ENCODE assay signal across 8 cellular contexts in the genomic region with DNA sequence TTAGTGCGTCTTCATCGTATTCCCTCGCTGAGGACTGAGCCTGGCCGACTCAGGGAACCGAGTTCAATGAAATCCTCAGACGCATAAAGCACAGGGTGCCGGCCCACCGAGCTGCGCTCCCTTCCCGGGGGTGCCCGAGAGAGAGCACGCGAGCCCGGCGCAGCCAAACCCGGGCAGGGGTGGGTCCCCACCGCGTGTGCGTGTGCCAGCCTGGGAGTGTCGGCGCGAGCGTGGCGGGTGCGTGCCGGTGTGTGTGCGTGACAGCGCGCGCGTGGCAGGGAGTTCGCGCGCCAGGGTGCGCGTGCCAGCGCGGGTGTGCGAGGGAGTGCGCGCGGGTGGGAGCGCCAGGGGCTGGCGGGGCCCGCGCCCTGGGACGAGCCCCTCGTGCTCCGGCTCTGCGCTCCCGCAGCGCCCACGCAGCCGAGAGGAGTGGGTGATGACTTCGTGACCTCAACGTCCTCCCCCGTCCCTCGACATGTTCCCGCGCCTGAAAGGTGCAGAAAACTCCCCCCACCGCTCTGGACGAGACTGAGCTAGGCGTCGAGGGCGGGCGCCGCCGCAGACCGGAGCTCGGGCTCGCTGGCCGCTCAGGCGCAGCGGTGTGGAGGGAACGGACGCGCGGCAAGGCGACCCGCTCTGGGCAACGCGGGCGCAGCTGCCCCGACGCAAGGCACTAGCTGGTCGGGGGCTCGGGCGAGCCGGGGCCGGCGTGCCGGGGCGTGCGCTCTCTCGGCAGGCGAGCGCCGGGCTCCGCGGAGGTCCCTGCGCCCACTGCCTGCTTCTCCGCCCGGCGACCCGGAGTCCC.
A peak's percentile ranks its signal among the peaks of the same experiment; 100 is the strongest.
DNase-seq lines count a peak whose midpoint lies in the region; ATAC-seq and TF ChIP-seq lines count a peak whose summit lies in the region.

No MANE protein-coding gene starts in this region.

- peak overlapping the region; percentile 8 for H3K27ac ChIP-seq in HUES48 (ENCODE audit: low read depth, low read length)
- H3K27ac ChIP-seq in foreskin keratinocyte = no peak overlapping the region
- H3K27ac ChIP-seq in neural progenitor cell = no peak overlapping the region
- peak overlapping the region; percentile 83 to 90 (median 85) for H3K27ac ChIP-seq in upper lobe of left lung

- no peak overlapping the region for H3K27ac Mint-ChIP-seq in neural progenitor cell

- H3K36me3 ChIP-seq in HUES48 (ENCODE audit: control insufficient read depth, insufficient read depth, low read length) (no peaks in the 10 kb centered on the region), neural progenitor cell (no peaks in the 10 kb centered on the region), upper lobe of left lung (no peaks in the 10 kb centered on the region)

- no peaks in the 10 kb centered on the region for H4K20me1 ChIP-seq in neural progenitor cell (ENCODE audit: low read depth)

- H3K9me3 ChIP-seq in HUES48 (ENCODE audit: control insufficient read depth, insufficient read depth, low read length) (no peaks in the 10 kb centered on the region), neural progenitor cell (ENCODE audit: low read depth) (no peaks in the 10 kb centered on the region), upper lobe of left lung (no peaks in the 10 kb centered on the region)

- H3K36me3 Mint-ChIP-seq in neural progenitor cell = no peaks in the 10 kb centered on the region

- H3K4me3 ChIP-seq in HUES48 (ENCODE audit: low read depth, low read length) (peak overlapping the region; percentile 54), neural progenitor cell (peak overlapping the region; percentile 47), upper lobe of left lung (peak overlapping the region; percentile 22 to 60 (median 46))

- peak overlapping the region; percentile 84 for H3K4me3 Mint-ChIP-seq in neural progenitor cell

- TF ChIP-seq CTCF in foreskin keratinocyte (conservative IDR thresholded peaks at IDR 0.05) (no peak), neural progenitor cell (IDR thresholded peaks at IDR 0.05) (no peak), upper lobe of left lung (IDR thresholded peaks at IDR 0.05) (no peak)

- peak overlapping the region; percentile 98 for H2AFZ ChIP-seq in neural progenitor cell (replicated peaks)

- in situ Hi-C loops in G401 (cut with HindIII; ENCODE audit: low sequenced_read_pairs) = no loop called here

- peak; percentile 64 for ATAC-seq in GM21423 (IDR thresholded peaks at IDR 0.05; ENCODE audit: unreplicated experiment)
- ATAC-seq in foreskin keratinocyte = peak; percentile 84
- ATAC-seq in upper lobe of left lung (ENCODE audit: low FRiP score in 2 of 2) = peak; percentile 49 to 86

- H3K4me1 Mint-ChIP-seq in neural progenitor cell = peaks cover 35% of the 10 kb centered on the region

- WGBS in upper lobe of left lung, 2 donors = 0 to 3% methylated on average over 2 to 32 of the region's 105 CpGs

- TF ChIP-seq EP300 in upper lobe of left lung (IDR thresholded peaks at IDR 0.05) = no peak

- H3K27me3 Mint-ChIP-seq in neural progenitor cell (ENCODE audit: insufficient read depth, low read depth) = peaks cover 10% of the 10 kb centered on the region

- peaks cover 48% of the 10 kb centered on the region for H3K4me1 ChIP-seq in HUES48 (ENCODE audit: control insufficient read depth, insufficient read depth, low read length)
- H3K4me1 ChIP-seq in foreskin keratinocyte = no peaks in the 10 kb centered on the region
- H3K4me1 ChIP-seq in neural progenitor cell = peaks cover 81% of the 10 kb centered on the region
- H3K4me1 ChIP-seq in upper lobe of left lung = peaks cover 6 to 17% (median 11%) of the 10 kb centered on the region in 4 donors

- DNase-seq in Daoy (ENCODE audit: low read depth) = peak; percentile 54
- DNase-seq in activated CD8-positive, alpha-beta memory T cell treated with anti-CD3 and anti-CD28 coated beads, Interleukin-2, amount 50 U/mL, for 48 hours = peak; percentile 73
- DNase-seq in foreskin keratinocyte = peak in 1 of 2 donors; percentile 26
- DNase-seq in neural progenitor cell (ENCODE audit: low spot score) = peak; percentile 86
- peak in 1 of 2 donors; percentile 89 for DNase-seq in upper lobe of left lung
- DNase-seq in G401 (ENCODE audit: low spot score) = no peak

- peak in 1 of 4 donors; percentile 28 for TF ChIP-seq POLR2A in upper lobe of left lung (IDR thresholded peaks at IDR 0.05)

- H3F3A ChIP-seq in neural progenitor cell (ENCODE audit: low read depth) = peaks cover 46% of the 10 kb centered on the region

- no peaks in the 10 kb centered on the region for H3K79me2 ChIP-seq in neural progenitor cell (ENCODE audit: low read depth)

- H3K27me3 ChIP-seq in HUES48 (ENCODE audit: control insufficient read depth, insufficient read depth, low read length) (peaks cover 34% of the 10 kb centered on the region), foreskin keratinocyte (peaks cover 8% of the 10 kb centered on the region), neural progenitor cell (peaks cover 8% of the 10 kb centered on the region), upper lobe of left lung (peaks cover 0 to 8% (median 0%) of the 10 kb centered on the region in 4 donors)

- no peaks in the 10 kb centered on the region for H3K9me3 Mint-ChIP-seq in neural progenitor cell

- peak overlapping the region; percentile 39 for H3K9ac ChIP-seq in HUES48 (ENCODE audit: low read depth, low read length)
- H3K9ac ChIP-seq in neural progenitor cell = no peak overlapping the region

- peak overlapping the region; percentile 84 for H3K4me2 ChIP-seq in neural progenitor cell

Comparison
In these comparisons a context has a peak if more than half of its experiments do, and no peak if none do; other contexts are left out.
1. H3K27ac ChIP-seq: peak in HUES48 (single experiment) and upper lobe of left lung (4 of 4); none in foreskin keratinocyte (single experiment) and neural progenitor cell (single experiment).
2. Peak in every context shown above with its lines, with median percentiles within 50 percentile points of each other: ATAC-seq and H3K4me3 ChIP-seq.